ENCODE assay signal across 8 cellular contexts in the genomic region with DNA sequence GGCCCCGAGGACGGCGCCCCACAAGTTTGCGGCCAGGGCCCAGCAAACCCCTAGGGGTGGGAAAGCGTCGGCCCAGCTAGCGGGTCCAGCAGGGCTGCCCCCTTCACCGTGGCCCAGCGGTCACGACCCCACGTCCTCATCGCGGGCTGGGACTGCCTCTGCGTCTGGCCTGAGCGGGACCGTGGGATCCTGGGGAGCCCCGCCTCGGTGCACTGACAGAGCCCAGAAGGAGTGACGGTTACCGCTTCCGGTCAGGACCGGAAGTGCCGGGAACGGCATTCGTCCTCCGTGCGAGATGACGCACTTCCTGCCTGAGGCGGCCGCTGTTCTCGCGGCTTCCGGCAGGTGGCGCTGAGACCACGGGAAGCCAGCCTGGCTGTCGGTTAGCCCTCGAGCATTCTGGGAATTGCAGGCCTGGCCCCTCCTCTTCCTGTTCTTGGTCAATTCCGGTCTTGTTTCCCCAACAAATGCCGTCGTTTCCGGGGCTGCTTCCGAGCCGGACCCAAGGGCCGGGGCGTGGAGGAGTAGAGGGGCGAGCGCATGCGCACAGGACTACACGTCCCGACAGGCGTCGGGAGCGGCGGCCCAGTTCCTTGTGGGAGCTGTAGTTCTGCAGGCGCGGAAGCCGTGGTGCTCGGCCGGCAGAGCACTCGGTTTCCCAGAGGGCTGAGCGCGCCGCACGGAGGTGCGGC. TPM values are rescaled to one million over a fixed set of nuclear protein-coding genes. Genes with fewer than 3 reads are reported as not detected.
DNase-seq lines count a peak whose midpoint lies in the region; ATAC-seq and TF ChIP-seq lines count a peak whose summit lies in the region.

TSSC4 (plus strand) TSS at position 682 of the 692 bp plus-strand sequence. CDS start 1,884 bp downstream, outside the sequence.

- peak within 1 kb of the TSS; percentile 91 for H3K4me3 ChIP-seq in AG04450 (ENCODE audit: low read depth, low read length)
- H3K4me3 ChIP-seq in spleen, result peak within 1 kb of the TSS; percentile 79 to 100 (median 92)

- no peaks in the 10 kb centered on the region for H3K9me3 Mint-ChIP-seq in WTC11
- H3K9me3 Mint-ChIP-seq in immature natural killer cell, result no peaks in the 10 kb centered on the region

- intact Hi-C loops in spleen (cut with DNase I; ENCODE audit: low total_unique reads), result loop anchor here (5.0 kb wide), 1 partner anchor 93 kb away; no protein-coding TSS in a partner anchor

- peak; percentile 83 for ATAC-seq in GM18873 (IDR thresholded peaks at IDR 0.05; ENCODE audit: low FRiP score, unreplicated experiment)
- ATAC-seq in HG03159 (IDR thresholded peaks at IDR 0.05; ENCODE audit: unreplicated experiment), result peak; percentile 81
- ATAC-seq in WTC11, result peak; percentile 90

- peak; percentile 97 for TF ChIP-seq CTCF in AG04450 (IDR thresholded peaks at IDR 0.05; ENCODE audit: low read depth, low read length)
- peak; percentile 86 for TF ChIP-seq CTCF in WTC11 (IDR thresholded peaks at IDR 0.05)
- peak; percentile 89 to 100 (median 99) for TF ChIP-seq CTCF in spleen (IDR thresholded peaks at IDR 0.05 in 8 of 11, conservative IDR thresholded peaks at IDR 0.05 in 3 of 11)

- H3K36me3 Mint-ChIP-seq in WTC11 (peaks cover 15% of the 10 kb centered on the region), immature natural killer cell (peaks cover 4 to 14% (median 5%) of the 10 kb centered on the region in 3 donors)

- peaks cover 10 to 68% (median 39%) of the 10 kb centered on the region in 6 donors for H3K4me1 ChIP-seq in spleen

- H3K9me3 ChIP-seq in AG04450 (ENCODE audit: control insufficient read depth, insufficient read depth, low read length), result peaks cover 4% of the 10 kb centered on the region; the same call in 1 of the 2 replicates
- H3K9me3 ChIP-seq in spleen, result no peaks in the 10 kb centered on the region

- H3K27me3 ChIP-seq in AG04450 (ENCODE audit: control insufficient read depth, insufficient read depth, low read length) (no peaks in the 10 kb centered on the region), spleen (replicated peaks in 1 of 7) (no peaks in the 10 kb centered on the region)

- peak within 1 kb of the TSS; percentile 83 for H3K4me3 Mint-ChIP-seq in WTC11
- H3K4me3 Mint-ChIP-seq in immature natural killer cell, result peak within 1 kb of the TSS; percentile 91 to 93 (median 92)

- H3K36me3 ChIP-seq in spleen, result peaks cover 3 to 68% (median 61%) of the 10 kb centered on the region in 6 donors

- TF ChIP-seq POLR2A in spleen (IDR thresholded peaks at IDR 0.05), result peak; percentile 11 to 81 (median 52)

- CTCF ChIA-PET in AG04450 (lab: Charles Lee) (interaction anchor here (0.6 to 3.8 kb wide), 13 partner anchors 8 to 825 kb away, joined by 3 to 29 read pairs (median 4); partner anchors contain the start of gene CD81), WTC11 (lab: Charles Lee) (interaction anchor here (0.6 to 7.7 kb wide), 23 partner anchors 9 to 568 kb away, joined by 3 to 81 read pairs (median 4); partner anchors contain the start of gene CD81)

- POLR2A ChIA-PET in AG04450 (lab: Yijun Ruan, JAX), result interaction anchor here (0.6 to 3.3 kb wide), 13 partner anchors 10 to 529 kb away, joined by 3 to 33 read pairs (median 4); partner anchors contain the start of genes CD81 and PHLDA2
- POLR2A ChIA-PET in WTC11 (lab: Charles Lee), result interaction anchor here (0.6 to 2.3 kb wide), 11 partner anchors 10 to 510 kb away, joined by 3 to 7 read pairs (median 4); no protein-coding TSS in a partner anchor

- WGBS in spleen, 5 donors, result 0 to 1% (median 0%) methylated on average over 37 to 65 of the region's 65 CpGs

- DNase-seq in AG04450 (ENCODE audit: low read depth, low spot score), result peak; percentile 100
- DNase-seq in NCI-H2227 treated with DMSO at 0.1 percent for 48 hours (lab: John Stamatoyannopoulos, UW), result peak; percentile 100
- DNase-seq in WTC11 (ENCODE audit: low spot score), result peak; percentile 98
- DNase-seq in caudate nucleus (lab: John Stamatoyannopoulos, UW), result peak; percentile 89 to 100 (median 99)
- peak; percentile 100 for DNase-seq in immature natural killer cell
- DNase-seq in spleen, result peak; percentile 100

- H3K27ac Mint-ChIP-seq in WTC11 (0 out of 2 replicates have a peak within 1 kb of the TSS, but pooled peaks have one; percentile 63), immature natural killer cell (peak within 1 kb of the TSS; percentile 88 to 94 (median 92))

- H3K27me3 Mint-ChIP-seq in WTC11 (ENCODE audit: low read depth), result no peaks in the 10 kb centered on the region
- H3K27me3 Mint-ChIP-seq in immature natural killer cell (ENCODE audit: low read depth in 3 of 3), result peaks cover 6 to 15% (median 9%) of the 10 kb centered on the region in 3 donors

- H3K27ac ChIP-seq in AG04450 (ENCODE audit: low read depth, low read length) (peak within 1 kb of the TSS; percentile 98), caudate nucleus (ENCODE audit: low read depth, low read length) (peak within 1 kb of the TSS; percentile 97), spleen (peak within 1 kb of the TSS; percentile 90 to 99 (median 98))

- H3K4me1 Mint-ChIP-seq in WTC11 (peaks cover 5% of the 10 kb centered on the region; the same call in 1 of the 2 replicates), immature natural killer cell (peaks cover 20 to 24% of the 10 kb centered on the region in 2 donors)

TF ChIP-seq in WTC11, 78 proteins besides CTCF, POLR2A, EP300 and RAD21 (continues in another document):
- TF ChIP-seq IRF1 (CRISPR knock-in tag; IDR thresholded peaks at IDR 0.05) (no peak; the same call in 1 of the 2 replicates), ATF2 (CRISPR knock-in tag; IDR thresholded peaks at IDR 0.05; ENCODE audit: borderline replicate concordance, low read depth) (no peak), STAT6 (CRISPR knock-in tag; conservative IDR thresholded peaks at IDR 0.05; ENCODE audit: low read depth) (no peak)

RNA-seq across cellular contexts. Expression of gene TSSC4, which starts in this region (rescaled TPM):
- polyA plus RNA-seq in AG04450 (2011; rRNA removed), result 13.3 and 19.2 TPM in 2 replicates
- 10.3 and 15.1 TPM in 2 replicates for polyA minus RNA-seq in AG04450 (2011; rRNA and poly(A)+ RNA removed)
- 41.2 to 45.8 TPM (median 41.4 TPM) in 3 replicates for total RNA-seq in WTC11 (2021)
- 100 to 1,000 TPM in 2 of 3 donors, 10 to 100 TPM in 1; 87.7 to 111 (median 108) TPM for polyA plus RNA-seq in immature natural killer cell
- total RNA-seq in spleen, result 10 to 100 TPM; 28.7 to 58.1 (median 42.2) TPM
- 10 to 100 TPM; 42.5 to 94.4 (median 66.2) TPM for polyA plus RNA-seq in spleen

Comparison
In these comparisons a context has a peak if more than half of its experiments do, and no peak if none do; other contexts are left out.
1. Peak in every context shown above with its lines: DNase-seq, ATAC-seq, H3K4me3 ChIP-seq and H3K27ac ChIP-seq.